Comparison of ENCODE assay signal across 1 cellular context in genomic region chr17:75937652-75938051, GRCh38.
TF ChIP-seq lines count a peak whose summit lies in the region.

No MANE protein-coding gene starts in this region.

TF ChIP-seq in K562, 482 proteins besides CTCF, POLR2A, EP300 and RAD21:
- no peak for TF ChIP-seq SIN3B (IDR thresholded peaks at IDR 0.05; ENCODE audit: low read depth)
- TF ChIP-seq, protein P1, sequence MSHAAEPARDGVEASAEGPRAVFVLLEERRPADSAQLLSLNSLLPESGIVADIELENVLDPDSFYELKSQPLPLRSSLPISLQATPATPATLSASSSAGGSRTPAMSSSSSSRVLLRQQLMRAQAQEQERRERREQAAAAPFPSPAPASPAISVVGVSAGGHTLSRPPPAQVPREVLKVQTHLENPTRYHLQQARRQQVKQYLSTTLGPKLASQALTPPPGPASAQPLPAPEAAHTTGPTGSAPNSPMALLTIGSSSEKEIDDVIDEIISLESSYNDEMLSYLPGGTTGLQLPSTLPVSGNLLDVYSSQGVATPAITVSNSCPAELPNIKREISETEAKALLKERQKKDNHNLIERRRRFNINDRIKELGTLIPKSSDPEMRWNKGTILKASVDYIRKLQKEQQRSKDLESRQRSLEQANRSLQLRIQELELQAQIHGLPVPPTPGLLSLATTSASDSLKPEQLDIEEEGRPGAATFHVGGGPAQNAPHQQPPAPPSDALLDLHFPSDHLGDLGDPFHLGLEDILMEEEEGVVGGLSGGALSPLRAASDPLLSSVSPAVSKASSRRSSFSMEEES (CRISPR knock-in tag; IDR thresholded peaks at IDR 0.05): peak; percentile 63; the same call in 1 of the 2 replicates
